Comparison of ENCODE assay signal across 15 cellular contexts in genomic region chr11:876550-876949, GRCh38. TPM values are rescaled to one million over a fixed set of nuclear protein-coding genes. Genes with fewer than 3 reads are reported as not detected.
DNase-seq lines count a peak whose midpoint lies in the region; ATAC-seq and TF ChIP-seq lines count a peak whose summit lies in the region.
"Had no signal": no experiment of that assay in that cellular context is flagged by ENCODE, and none has a peak within 500 bp of the region (broad histone marks: within the 10 kb centered on the region; RNA-seq: fewer than 3 reads in every experiment).

No MANE protein-coding gene starts in this region.

- H2BK15ac ChIP-seq in IMR-90 (ENCODE audit: low read depth, low read length) = no peak overlapping the region

- no peaks in the 10 kb centered on the region for H3K27me3 ChIP-seq in IMR-90 (ENCODE audit: control insufficient read depth, insufficient read depth, low read length)
- H3K27me3 ChIP-seq: foreskin keratinocyte, tibial nerve had no signal

- TF ChIP-seq POLR2A in IMR-90 (IDR thresholded peaks at IDR 0.05; ENCODE audit: low read depth, low read length) = no peak

- TF ChIP-seq CTCF in IMR-90 (conservative IDR thresholded peaks at IDR 0.05; ENCODE audit: low read depth, low read length) (no peak), glutamatergic neuron (IDR thresholded peaks at IDR 0.05; ENCODE audit: partially characterized antibody, unreplicated experiment) (no peak)

- no peak overlapping the region for H3K18ac ChIP-seq in IMR-90 (ENCODE audit: low read depth, low read length)

- CTCF ChIA-PET in IMR-90 (lab: Yijun Ruan, JAX) = no interaction called here

- H3K4ac ChIP-seq in IMR-90 (ENCODE audit: low read depth, low read length) = no peak overlapping the region

- DNase-seq in IMR-90 (peak; percentile 6), NCI-H69 (lab: John Stamatoyannopoulos, UW) (peak; percentile 88), glutamatergic neuron (peak; percentile 40), sciatic nerve (ENCODE audit: low spot score) (no peak), putamen (ENCODE audit: low spot score) (no peak)
- DNase-seq: activated T-cell treated with anti-CD3 and anti-CD28 coated beads, Interleukin-2, amount 50 U/mL, for 1 hour; dermis blood vessel endothelial cell; foreskin keratinocyte; Kasumi-1; natural killer cell; OCI-M1; T-cell had no signal

- POLR2A ChIA-PET in IMR-90 (lab: Charles Lee; ENCODE audit: unreplicated experiment) = no interaction called here

- H4K20me1 ChIP-seq in IMR-90 (ENCODE audit: insufficient read depth, low read length) = no peaks in the 10 kb centered on the region; the same call in 1 of the 2 replicates

- TF ChIP-seq RAD21 in IMR-90 (IDR thresholded peaks at IDR 0.05; ENCODE audit: low read length) = no peak

- H3K36me3 ChIP-seq in IMR-90 (ENCODE audit: control insufficient read depth, insufficient read depth, low read length) = peaks cover 10% of the 10 kb centered on the region

- H3K4me3 ChIP-seq in IMR-90 (ENCODE audit: insufficient read depth, low read depth, low read length) = no peak overlapping the region
- H3K4me3 ChIP-seq: tibial nerve had no signal

- H3K36me3 Mint-ChIP-seq in glutamatergic neuron (ENCODE audit: unreplicated experiment) = no peaks in the 10 kb centered on the region
- H3K36me3 Mint-ChIP-seq: natural killer cell had no signal

- H3K4me3 Mint-ChIP-seq in glutamatergic neuron (ENCODE audit: unreplicated experiment) = no peak overlapping the region
- H3K4me3 Mint-ChIP-seq: natural killer cell, T-cell had no signal

- H2BK20ac ChIP-seq in IMR-90 (ENCODE audit: low read depth, low read length) = no peak overlapping the region

- H3K4me1 ChIP-seq in IMR-90 (ENCODE audit: control insufficient read depth, insufficient read depth, low read length) = no peaks in the 10 kb centered on the region; the same call in 1 of the 2 replicates
- H3K4me1 ChIP-seq: foreskin keratinocyte, tibial nerve had no signal

- no peak overlapping the region for H3K23ac ChIP-seq in IMR-90 (ENCODE audit: low read depth, low read length)

- BruUV-seq in IMR-90 (replicated peaks; lab: Mats Ljungman, UMichigan) = no TSS peak

- H3K27me3 Mint-ChIP-seq in glutamatergic neuron (ENCODE audit: unreplicated experiment) = peaks cover 7% of the 10 kb centered on the region
- H3K27me3 Mint-ChIP-seq: T-cell had no signal

- H3K9ac ChIP-seq in IMR-90 (ENCODE audit: low read depth, low read length) = no peak overlapping the region

- dilution Hi-C loops in IMR-90 (cut with HindIII; ENCODE audit: low sequenced_read_pairs, unreplicated experiment) = no loop called here

- H3K4me2 ChIP-seq in IMR-90 (ENCODE audit: low read depth, low read length) = no peak overlapping the region

- H4K91ac ChIP-seq in IMR-90 (ENCODE audit: insufficient read depth, low read depth, low read length) = no peak overlapping the region

- no peak overlapping the region for H4K5ac ChIP-seq in IMR-90 (ENCODE audit: low read depth, low read length)

- H3K4me1 Mint-ChIP-seq in glutamatergic neuron (ENCODE audit: low read depth, unreplicated experiment) = peaks cover 6% of the 10 kb centered on the region
- H3K4me1 Mint-ChIP-seq: natural killer cell, T-cell had no signal

- no peak overlapping the region for H4K8ac ChIP-seq in IMR-90 (ENCODE audit: low read depth in 2 of 2, low read length in 2 of 2)

- H3K27ac ChIP-seq in IMR-90 (ENCODE audit: insufficient read depth, low read length) = no peak overlapping the region
- H3K27ac ChIP-seq: foreskin keratinocyte had no signal

- in situ Hi-C loops in IMR-90 (cut with MboI; ENCODE audit: low sequenced_read_pairs) = no loop called here

- H2BK5ac ChIP-seq in IMR-90 (ENCODE audit: low read depth, low read length, poor library complexity, severe bottlenecking) = no peak overlapping the region

- H3K56ac ChIP-seq in IMR-90 (ENCODE audit: extremely low read depth, insufficient read depth, low read length) = no peak overlapping the region

- no peak overlapping the region for H2AFZ ChIP-seq in IMR-90 (replicated peaks; ENCODE audit: low read length, poor library complexity)

- H2AK5ac ChIP-seq in IMR-90 (ENCODE audit: low read depth, low read length) = no peak overlapping the region

- H3K79me1 ChIP-seq in IMR-90 (ENCODE audit: low read depth in 1 of 2, low read length in 2 of 2) = no peaks in the 10 kb centered on the region

- no peaks in the 10 kb centered on the region for H3K9me3 ChIP-seq in IMR-90 (ENCODE audit: control insufficient read depth, insufficient read depth, low read length)
- H3K9me3 ChIP-seq: tibial nerve had no signal

- no peak overlapping the region for H2AK9ac ChIP-seq in IMR-90 (replicated peaks; ENCODE audit: low read depth, low read length, poor library complexity)

- ATAC-seq in IMR-90 (ENCODE audit: low read depth) (peak; percentile 44), sciatic nerve (peak; percentile 59), GM18520 (IDR thresholded peaks at IDR 0.05; ENCODE audit: unreplicated experiment) (no peak), GM21619 (IDR thresholded peaks at IDR 0.05; ENCODE audit: unreplicated experiment) (no peak)
- ATAC-seq: natural killer cell, T-cell had no signal

- 36% methylated on average over 10 of the region's 12 CpGs; no CpG with 5 or more reads in 1 of the 2 experiments for WGBS in IMR-90 (ENCODE audit: extremely low coverage in 2 of 2, insufficient read length in 1 of 2), 2 experiments

- peaks cover 4% of the 10 kb centered on the region for H3K9me3 Mint-ChIP-seq in glutamatergic neuron (ENCODE audit: unreplicated experiment)
- H3K9me3 Mint-ChIP-seq: natural killer cell, T-cell had no signal

- intact Hi-C loops in IMR-90 (cut with micrococcal nuclease) = no loop called here
- intact Hi-C loops in sciatic nerve (cut with DNase I) = no loop called here

- no peak overlapping the region for H3K27ac Mint-ChIP-seq in glutamatergic neuron (ENCODE audit: unreplicated experiment)
- H3K27ac Mint-ChIP-seq: natural killer cell, T-cell had no signal

- H3K9me1 ChIP-seq in IMR-90 (ENCODE audit: insufficient read depth, low read length) = no peaks in the 10 kb centered on the region; the same call in 1 of the 2 replicates

- no peak overlapping the region for H2BK120ac ChIP-seq in IMR-90 (ENCODE audit: low read depth, low read length)

- H3K14ac ChIP-seq in IMR-90 (replicated peaks; ENCODE audit: low read depth, low read length) = no peak overlapping the region

TF ChIP-seq in IMR-90, 13 proteins besides CTCF, POLR2A, EP300 and RAD21:
- TF ChIP-seq MAFK (IDR thresholded peaks at IDR 0.05; ENCODE audit: low read depth, low read length) (peak; percentile 5; the same call in 1 of the 2 replicates), FOS (IDR thresholded peaks at IDR 0.05; ENCODE audit: low read depth, low read length) (no peak)

RNA-seq across cellular contexts. Expression of gene TSPAN4, which starts 33.9 kb away (rescaled TPM):
- total RNA-seq in IMR-90 (2012; rRNA removed) = 143 and 161 TPM in 2 replicates
- polyA plus RNA-seq in IMR-90 (2012; rRNA removed) = 293 and 327 TPM in 2 replicates
- 286 and 483 TPM in 2 replicates for polyA plus RNA-seq in IMR-90 (2012; cell fraction: cytosol; rRNA removed)
- polyA plus RNA-seq in IMR-90 (2012; cell fraction: nucleus; rRNA removed; ENCODE audit: low replicate concordance) = 295 and 963 TPM in 2 replicates
- 82.5 TPM for total RNA-seq in glutamatergic neuron (ENCODE audit: unreplicated experiment)
- 118 TPM for total RNA-seq in sciatic nerve

RNA-seq across cellular contexts. Expression of gene CHID1, which starts 34.1 kb away (rescaled TPM):
- total RNA-seq in IMR-90 (2012; rRNA removed) (30.3 and 34.2 TPM in 2 replicates), glutamatergic neuron (ENCODE audit: unreplicated experiment) (56.1 TPM), sciatic nerve (59.4 TPM)
- polyA plus RNA-seq in IMR-90 (2012; rRNA removed) = 121 and 140 TPM in 2 replicates
- polyA plus RNA-seq in IMR-90 (2012; cell fraction: cytosol; rRNA removed) = 278 and 288 TPM in 2 replicates
- polyA plus RNA-seq in IMR-90 (2012; cell fraction: nucleus; rRNA removed; ENCODE audit: low replicate concordance) = 60.7 and 79.7 TPM in 2 replicates

RNA-seq across cellular contexts. Expression of gene POLR2L, which starts 34.2 kb away (rescaled TPM):
- total RNA-seq in IMR-90 (2012; rRNA removed) = 44.4 and 123 TPM in 2 replicates
- polyA plus RNA-seq in IMR-90 (2012; rRNA removed) = 416 and 907 TPM in 2 replicates
- 193 and 430 TPM in 2 replicates for polyA plus RNA-seq in IMR-90 (2012; cell fraction: cytosol; rRNA removed)
- 27.7 and 112 TPM in 2 replicates for polyA plus RNA-seq in IMR-90 (2012; cell fraction: nucleus; rRNA removed; ENCODE audit: low replicate concordance)
- total RNA-seq in glutamatergic neuron (ENCODE audit: unreplicated experiment) = 106 TPM
- total RNA-seq in sciatic nerve = 85.2 TPM

RNA-seq across cellular contexts. Expression of gene CD151, which starts 43.8 kb away (rescaled TPM):
- total RNA-seq in IMR-90 (2012; rRNA removed) = 789 and 1,150 TPM in 2 replicates
- polyA plus RNA-seq in IMR-90 (2012; rRNA removed) = 1,267 and 1,435 TPM in 2 replicates
- 933 and 2,823 TPM in 2 replicates for polyA plus RNA-seq in IMR-90 (2012; cell fraction: cytosol; rRNA removed)
- 859 and 2,218 TPM in 2 replicates for polyA plus RNA-seq in IMR-90 (2012; cell fraction: nucleus; rRNA removed; ENCODE audit: low replicate concordance)
- total RNA-seq in glutamatergic neuron (ENCODE audit: unreplicated experiment) = 346 TPM
- 263 TPM for total RNA-seq in sciatic nerve

RNA-seq across cellular contexts. Expression of gene CRACR2B, which starts 48.8 kb away (rescaled TPM):
- total RNA-seq in IMR-90 (2012; rRNA removed) = 0.28 and 0.54 TPM in 2 replicates
- polyA plus RNA-seq in IMR-90 (2012; rRNA removed) = 2.5 and 3.2 TPM in 2 replicates
- 3.2 and 3.5 TPM in 2 replicates for polyA plus RNA-seq in IMR-90 (2012; cell fraction: cytosol; rRNA removed)
- 8.0 and 18.2 TPM in 2 replicates for polyA plus RNA-seq in IMR-90 (2012; cell fraction: nucleus; rRNA removed; ENCODE audit: low replicate concordance)
- 19.7 TPM for total RNA-seq in glutamatergic neuron (ENCODE audit: unreplicated experiment)
- 8.7 TPM for total RNA-seq in sciatic nerve

Comparison
In these comparisons a context has a peak if more than half of its experiments do, and no peak if none do; other contexts are left out.
1. ATAC-seq: peak in IMR-90 (single experiment) and sciatic nerve (single experiment); none in GM18520 (single experiment) and GM21619 (single experiment).
2. DNase-seq: peak in IMR-90 (single experiment), NCI-H69 (single experiment) and glutamatergic neuron (single experiment); none in sciatic nerve (single experiment) and putamen (single experiment).